21 cellular contexts compared by ENCODE assay signal in genomic region chrX:1472975-1473374, GRCh38. TPM values are rescaled to one million over a fixed set of nuclear protein-coding genes. Genes with fewer than 3 reads are reported as not detected.
DNase-seq lines count a peak whose midpoint lies in the region; ATAC-seq and TF ChIP-seq lines count a peak whose summit lies in the region.
"Had no signal": no experiment of that assay in that cellular context is flagged by ENCODE, and none has a peak within 500 bp of the region (broad histone marks: within the 10 kb centered on the region; RNA-seq: fewer than 3 reads in every experiment).

No MANE protein-coding gene starts in this region.

- POLR2A ChIA-PET in HEK293 (lab: Yijun Ruan, JAX): no interaction called here

- H3K36me3 Mint-ChIP-seq in activated T-cell treated with anti-CD3 and anti-CD28 coated beads, Interleukin-2, amount 50 U/mL, for 24 hours (ENCODE audit: low read depth): peaks cover 26% of the 10 kb centered on the region
- H3K36me3 Mint-ChIP-seq in activated naive CD8-positive, alpha-beta T cell treated with anti-CD3 and anti-CD28 coated beads, Interleukin-2, amount 50 U/mL, for 24 hours (ENCODE audit: low read depth): peaks cover 19% of the 10 kb centered on the region
- H3K36me3 Mint-ChIP-seq in osteocyte (ENCODE audit: unreplicated experiment): no peaks in the 10 kb centered on the region

- no peak for ATAC-seq in activated naive CD8-positive, alpha-beta T cell treated with anti-CD3 and anti-CD28 coated beads, Interleukin-2, amount 50 U/mL, for 24 hours
- ATAC-seq: left cardiac atrium, right lobe of liver had no signal

- DNase-seq in activated T-cell treated with anti-CD3 and anti-CD28 coated beads, Interleukin-2, amount 50 U/mL, for 48 hours: peak; percentile 7 to 11
- no peak for DNase-seq in activated T-cell treated with anti-CD3 and anti-CD28 coated beads, Interleukin-2, amount 50 U/mL, for 24 hours
- DNase-seq in activated naive CD8-positive, alpha-beta T cell treated with anti-CD3 and anti-CD28 coated beads, Interleukin-2, amount 50 U/mL, for 24 hours: peak; percentile 0
- peak; percentile 46 for DNase-seq in osteocyte (ENCODE audit: extremely low spot score, unreplicated experiment)
- no peak for DNase-seq in nucleus accumbens (lab: John Stamatoyannopoulos, UW)
- DNase-seq in DMS153 treated with DMSO at 0.1 percent for 48 hours (lab: John Stamatoyannopoulos, UW; ENCODE audit: unreplicated experiment): no peak
- no peak for DNase-seq in EL
- DNase-seq: activated naive CD4-positive, alpha-beta T cell treated with Interleukin-2 at 50 U/mL for 16 hours; central memory CD4-positive, alpha-beta T cell; H9; left cardiac atrium; mesenchymal stem cell; NCI-H1105 treated with DMSO at 0.1 percent for 48 hours; NCI-H446 treated with DMSO at 0.1 percent for 48 hours; SHP77 treated with DMSO at 0.1 percent for 48 hours; WERI-Rb-1 had no signal

- CTCF ChIA-PET in HEK293 (lab: Yijun Ruan, JAX): no interaction called here

- H3K27ac Mint-ChIP-seq in activated T-cell treated with anti-CD3 and anti-CD28 coated beads, Interleukin-2, amount 50 U/mL, for 24 hours: no peak overlapping the region
- no peak overlapping the region for H3K27ac Mint-ChIP-seq in activated naive CD8-positive, alpha-beta T cell treated with anti-CD3 and anti-CD28 coated beads, Interleukin-2, amount 50 U/mL, for 24 hours
- no peak overlapping the region for H3K27ac Mint-ChIP-seq in osteocyte (ENCODE audit: unreplicated experiment)
- H3K27ac Mint-ChIP-seq: H9 had no signal

- no peak for TF ChIP-seq CTCF in HEK293 (tag by site-specific recombination; IDR thresholded peaks at IDR 0.05)
- TF ChIP-seq CTCF in osteocyte (IDR thresholded peaks at IDR 0.05): no peak

- no peak overlapping the region for H3K4me3 ChIP-seq in HEK293 (ENCODE audit: low read depth, low read length)
- H3K4me3 ChIP-seq: BLaER1 treated with 17β-estradiol and CSF1 and Interleukin-3, amounts not matched to agents 10 nM and 100 nM; right lobe of liver had no signal

- H3K36me3 ChIP-seq in HEK293 (ENCODE audit: control insufficient read depth in 2 of 2, insufficient read depth in 1 of 2, low read length in 2 of 2): no peaks in the 10 kb centered on the region
- H3K36me3 ChIP-seq: right lobe of liver, WERI-Rb-1 had no signal

- no peaks in the 10 kb centered on the region for H3K9me3 ChIP-seq in HEK293 (ENCODE audit: control insufficient read depth, insufficient read depth, low read depth, low read length)
- H3K9me3 ChIP-seq: right lobe of liver had no signal

- H3K27ac ChIP-seq in HEK293 (ENCODE audit: extremely low read depth, low read depth, low read length): no peak overlapping the region
- H3K27ac ChIP-seq: BLaER1 treated with 17β-estradiol and CSF1 and Interleukin-3, amounts not matched to agents 10 nM and 100 nM; parathyroid adenoma; right lobe of liver; WERI-Rb-1 had no signal

- no peaks in the 10 kb centered on the region for H3K4me1 ChIP-seq in HEK293 (ENCODE audit: control insufficient read depth, insufficient read depth, low read length)
- H3K4me1 ChIP-seq: parathyroid adenoma, right lobe of liver had no signal

- no peaks in the 10 kb centered on the region for H3K9me3 Mint-ChIP-seq in activated T-cell treated with anti-CD3 and anti-CD28 coated beads, Interleukin-2, amount 50 U/mL, for 24 hours
- peaks cover 19% of the 10 kb centered on the region for H3K9me3 Mint-ChIP-seq in activated naive CD8-positive, alpha-beta T cell treated with anti-CD3 and anti-CD28 coated beads, Interleukin-2, amount 50 U/mL, for 24 hours
- peaks cover 7% of the 10 kb centered on the region for H3K9me3 Mint-ChIP-seq in osteocyte (ENCODE audit: unreplicated experiment)

- no peak overlapping the region for H3K4me3 Mint-ChIP-seq in activated T-cell treated with anti-CD3 and anti-CD28 coated beads, Interleukin-2, amount 50 U/mL, for 24 hours
- H3K4me3 Mint-ChIP-seq in activated naive CD8-positive, alpha-beta T cell treated with anti-CD3 and anti-CD28 coated beads, Interleukin-2, amount 50 U/mL, for 24 hours: no peak overlapping the region
- H3K4me3 Mint-ChIP-seq in osteocyte (ENCODE audit: unreplicated experiment): no peak overlapping the region
- H3K4me3 Mint-ChIP-seq: H9 had no signal

- no peaks in the 10 kb centered on the region for H3K27me3 Mint-ChIP-seq in activated T-cell treated with anti-CD3 and anti-CD28 coated beads, Interleukin-2, amount 50 U/mL, for 24 hours
- no peaks in the 10 kb centered on the region for H3K27me3 Mint-ChIP-seq in activated naive CD8-positive, alpha-beta T cell treated with anti-CD3 and anti-CD28 coated beads, Interleukin-2, amount 50 U/mL, for 24 hours
- no peaks in the 10 kb centered on the region for H3K27me3 Mint-ChIP-seq in osteocyte (ENCODE audit: unreplicated experiment)
- H3K27me3 Mint-ChIP-seq: IgD-negative memory B cell had no signal

- peaks cover 62% of the 10 kb centered on the region for H3K4me1 Mint-ChIP-seq in activated T-cell treated with anti-CD3 and anti-CD28 coated beads, Interleukin-2, amount 50 U/mL, for 24 hours (ENCODE audit: low read depth)
- H3K4me1 Mint-ChIP-seq in activated naive CD8-positive, alpha-beta T cell treated with anti-CD3 and anti-CD28 coated beads, Interleukin-2, amount 50 U/mL, for 24 hours: peaks cover 63% of the 10 kb centered on the region
- H3K4me1 Mint-ChIP-seq in osteocyte (ENCODE audit: unreplicated experiment): peaks cover 8% of the 10 kb centered on the region

TF ChIP-seq in HEK293, 187 proteins besides CTCF, POLR2A, EP300 and RAD21:
- TF ChIP-seq ZFHX2 (tag by site-specific recombination; conservative IDR thresholded peaks at IDR 0.05): peak; percentile 58
- peak; percentile 85 for TF ChIP-seq EGR2 (tag by site-specific recombination; IDR thresholded peaks at IDR 0.05; ENCODE audit: low read depth)
- TF ChIP-seq ZBTB17 (tag by site-specific recombination; IDR thresholded peaks at IDR 0.05): no peak

RNA-seq across cellular contexts. Expression of gene ASMTL, which starts 20.3 kb away (rescaled TPM):
- total RNA-seq in osteocyte: 33.3 and 35.9 TPM in 2 replicates

Comparison
In these comparisons a context has a peak if more than half of its experiments do, and no peak if none do; other contexts are left out.
1. DNase-seq: peak in activated T-cell treated with anti-CD3 and anti-CD28 coated beads, Interleukin-2, amount 50 U/mL, for 48 hours (2 of 2), activated naive CD8-positive, alpha-beta T cell treated with anti-CD3 and anti-CD28 coated beads, Interleukin-2, amount 50 U/mL, for 24 hours (single experiment) and osteocyte (single experiment); none in activated T-cell treated with anti-CD3 and anti-CD28 coated beads, Interleukin-2, amount 50 U/mL, for 24 hours (single experiment), nucleus accumbens (0 of 56), DMS153 treated with DMSO at 0.1 percent for 48 hours (single experiment) and EL (single experiment).